ENCODE assay signal across 1 cellular context in genomic region chr4:109148577-109149075, GRCh38.
TF ChIP-seq lines count a peak whose summit lies in the region.

No MANE protein-coding gene starts in this region.

TF ChIP-seq in K562, 482 proteins besides CTCF, POLR2A, EP300 and RAD21 (continued from another document and continues in another):
- TF ChIP-seq ARID3A (IDR thresholded peaks at IDR 0.05; ENCODE audit: borderline replicate concordance, low read depth, low read length): peak; percentile 62; the same call in 1 of the 2 replicates
- TF ChIP-seq POLR2AphosphoS5 (IDR thresholded peaks at IDR 0.05; ENCODE audit: control insufficient read depth, insufficient read depth, low read depth, low read length): peak; percentile 74
- TF ChIP-seq GATA2 (CRISPR knock-in tag; IDR thresholded peaks at IDR 0.05): peak; percentile 61; the same call in 1 of the 2 replicates
- peak; percentile 33; the same call in 1 of the 2 replicates for TF ChIP-seq CXXC5 (CRISPR knock-in tag; IDR thresholded peaks at IDR 0.05)
- no peak for TF ChIP-seq CUX1 (CRISPR knock-in tag; IDR thresholded peaks at IDR 0.05)
- TF ChIP-seq CREM (IDR thresholded peaks at IDR 0.05; ENCODE audit: low read depth): 0 out of 2 replicates have a peak, but pooled peaks have one; percentile 19
- no peak for TF ChIP-seq REST (CRISPR knock-in tag; IDR thresholded peaks at IDR 0.05; ENCODE audit: low read depth)
- TF ChIP-seq ATF7 (IDR thresholded peaks at IDR 0.05): peak; percentile 51; the same call in 1 of the 2 replicates
- peak; percentile 59; the same call in 1 of the 2 replicates for TF ChIP-seq MAFG (tag; conservative IDR thresholded peaks at IDR 0.05)
- TF ChIP-seq KLF16 (IDR thresholded peaks at IDR 0.05): 0 out of 2 replicates have a peak, but pooled peaks have one; percentile 50
- peak; percentile 87 for TF ChIP-seq ZBTB2 (IDR thresholded peaks at IDR 0.05)
- TF ChIP-seq CREB3L1 (IDR thresholded peaks at IDR 0.05; ENCODE audit: borderline replicate concordance, low read depth): peak; percentile 32; the same call in 1 of the 2 replicates
- TF ChIP-seq ZNF764 (CRISPR knock-in tag; IDR thresholded peaks at IDR 0.05; ENCODE audit: low read depth): no peak
- TF ChIP-seq JUNB (CRISPR knock-in tag; conservative IDR thresholded peaks at IDR 0.05): no peak
- TF ChIP-seq BRD4 (IDR thresholded peaks at IDR 0.05): no peak
- peak; percentile 52; the same call in 1 of the 2 replicates for TF ChIP-seq NFIC (IDR thresholded peaks at IDR 0.05)
- no peak for TF ChIP-seq TCFL5 (CRISPR knock-in tag; conservative IDR thresholded peaks at IDR 0.05)
- TF ChIP-seq TARDBP (IDR thresholded peaks at IDR 0.05): no peak
- peak; percentile 97 for TF ChIP-seq ARID1B (IDR thresholded peaks at IDR 0.05)
- no peak for TF ChIP-seq RFX7 (CRISPR knock-in tag; IDR thresholded peaks at IDR 0.05)
- no peak for TF ChIP-seq RBM34 (IDR thresholded peaks at IDR 0.05; ENCODE audit: borderline replicate concordance, insufficient read depth, low read length)
- TF ChIP-seq MNT (conservative IDR thresholded peaks at IDR 0.05): 0 out of 4 replicates have a peak, but pooled peaks of 1 of the 2 experiments have one; percentile 31
- peak; percentile 3; the same call in 1 of the 2 replicates for TF ChIP-seq JUND (IDR thresholded peaks at IDR 0.05; ENCODE audit: borderline replicate concordance, low read depth, low read length)
- TF ChIP-seq JUND (tag; IDR thresholded peaks at IDR 0.05; ENCODE audit: borderline replicate concordance, low read depth, low read length): peak; percentile 60; the same call in 2 of the 3 replicates
- no peak for TF ChIP-seq NR1H2 (CRISPR knock-in tag; IDR thresholded peaks at IDR 0.05)
- TF ChIP-seq BCOR (IDR thresholded peaks at IDR 0.05): 0 out of 2 replicates have a peak, but pooled peaks have one; percentile 27
- TF ChIP-seq SMARCC2 (IDR thresholded peaks at IDR 0.05; ENCODE audit: low read depth): peak; percentile 78
- TF ChIP-seq SMAD4 (CRISPR knock-in tag; conservative IDR thresholded peaks at IDR 0.05): peak; percentile 38; the same call in 1 of the 2 replicates
- TF ChIP-seq ATF1 (CRISPR knock-in tag; IDR thresholded peaks at IDR 0.05): no peak
- peak; percentile 21; the same call in 1 of the 2 replicates for TF ChIP-seq ATF1 (tag; IDR thresholded peaks at IDR 0.05)
- no peak for TF ChIP-seq CCNT2 (IDR thresholded peaks at IDR 0.05; ENCODE audit: borderline replicate concordance, extremely low read depth, insufficient read length, low read depth, low read length)
- TF ChIP-seq RNF219 (CRISPR knock-in tag; IDR thresholded peaks at IDR 0.05): no peak
- TF ChIP-seq SMAD3 (CRISPR knock-in tag; conservative IDR thresholded peaks at IDR 0.05): no peak
- peak; percentile 99 for TF ChIP-seq CEBPB (tag; IDR thresholded peaks at IDR 0.05)
- 0 out of 2 replicates have a peak, but pooled peaks have one; percentile 59 for TF ChIP-seq LARP7 (IDR thresholded peaks at IDR 0.05)
- no peak for TF ChIP-seq SREBF2 (CRISPR knock-in tag; IDR thresholded peaks at IDR 0.05)
- TF ChIP-seq SAFB (IDR thresholded peaks at IDR 0.05; ENCODE audit: borderline replicate concordance, low read depth, low read length): no peak
- no peak for TF ChIP-seq E2F5 (CRISPR knock-in tag; IDR thresholded peaks at IDR 0.05)
- no peak for TF ChIP-seq SETDB1 (IDR thresholded peaks at IDR 0.05; ENCODE audit: low read length)
- no peak for TF ChIP-seq SMARCA5 (IDR thresholded peaks at IDR 0.05)
- TF ChIP-seq NBN (IDR thresholded peaks at IDR 0.05; ENCODE audit: low read depth): 0 out of 2 replicates have a peak, but pooled peaks have one; percentile 62
- no peak for TF ChIP-seq ZNF695 (CRISPR knock-in tag; IDR thresholded peaks at IDR 0.05)
- TF ChIP-seq TAL1 (IDR thresholded peaks at IDR 0.05): peak; percentile 85
- TF ChIP-seq MAFF (IDR thresholded peaks at IDR 0.05; ENCODE audit: low read length): peak; percentile 19; the same call in 1 of the 2 replicates
- peak; percentile 13; the same call in 1 of the 2 replicates for TF ChIP-seq OTX1 (CRISPR knock-in tag; IDR thresholded peaks at IDR 0.05)
- TF ChIP-seq ZBTB17 (CRISPR knock-in tag; IDR thresholded peaks at IDR 0.05): peak; percentile 40; the same call in 1 of the 2 replicates
